ENCODE assay signal across 32 cellular contexts in genomic region chr2:126860395-126860794, GRCh38. TPM values are rescaled to one million over a fixed set of nuclear protein-coding genes. Genes with fewer than 3 reads are reported as not detected.
"Had no signal": no experiment of that assay in that cellular context is flagged by ENCODE, and none has a peak within 500 bp of the region (broad histone marks: within the 10 kb centered on the region; RNA-seq: fewer than 3 reads in every experiment).

No MANE protein-coding gene starts in this region.

- H3K9me3 ChIP-seq: ascending aorta, esophagus muscularis mucosa, heart left ventricle, lower lobe of right lung, thyroid gland, upper lobe of right lung had no signal

- H3K4me3 ChIP-seq: ascending aorta, esophagus muscularis mucosa, heart left ventricle, lower lobe of right lung, smooth muscle cell, thyroid gland, upper lobe of right lung had no signal

- H3K27me3 ChIP-seq: ascending aorta, esophagus muscularis mucosa, foreskin keratinocyte, thyroid gland, upper lobe of right lung had no signal

- H3K36me3 ChIP-seq: ascending aorta, esophagus muscularis mucosa, heart left ventricle, lower lobe of right lung, thyroid gland, upper lobe of right lung had no signal

- DNase-seq: activated CD4-positive, alpha-beta memory T cell treated with anti-CD3 and anti-CD28 coated beads, Interleukin-2, amount 10 ng/mL, durations not matched to agents 7 days and 5 days; activated CD4-positive, alpha-beta T cell treated with anti-CD3 and anti-CD28 coated beads for 1 hour; activated CD4-positive, alpha-beta T cell treated with anti-CD3 and anti-CD28 coated beads, Interleukin-2, amount 10 ng/mL, durations not matched to agents 7 days and 5 days; activated effector memory CD4-positive, alpha-beta T cell treated with Interleukin-2 at 50 U/mL for 16 hours; activated naive CD4-positive, alpha-beta T cell treated with Interleukin-2 at 50 U/mL for 16 hours; caudate nucleus; foreskin keratinocyte; heart left ventricle; hypothalamus; immature natural killer cell; lower lobe of right lung; mesendoderm; stimulated activated CD4-positive, alpha-beta T cell treated with anti-CD3 and anti-CD28 coated beads, Interleukin-1b, Interleukin-23, amount 100 ng/mL, for 48 hours; stimulated activated CD4-positive, alpha-beta T cell treated with anti-CD3 and anti-CD28 coated beads, Interleukin-4, amount 100 ng/mL, for 4 hours; stimulated activated CD8-positive, alpha-beta memory T cell treated with anti-CD3 and anti-CD28 coated beads, Interleukin-4, amount 100 ng/mL, for 48 hours; T-helper 2 cell; thyroid gland; upper lobe of right lung had no signal

- H3K27ac ChIP-seq: ascending aorta, esophagus muscularis mucosa, foreskin keratinocyte, heart left ventricle, lower lobe of right lung, thyroid gland, upper lobe of right lung had no signal

- ATAC-seq: foreskin keratinocyte; heart left ventricle; lower lobe of right lung; natural killer cell treated with Interleukin-12 subunit alpha and Interleukin-12 subunit beta and Interleukin-15 and Interleukin-18, amount 100 ng/mL, for 72 hours; stimulated activated memory B cell treated with anti-CD40 and anti-IgM and Interleukin-4, amounts not matched to agents 10 μg/mL and 1 μg/mL and 100 μg/mL, for 72 hours; stimulated activated naive CD8-positive, alpha-beta T cell treated with anti-CD3 and anti-CD28 coated beads, Interleukin-15, amount 100 ng/mL, for 72 hours; upper lobe of right lung; WTC11 had no signal

- H3K4me2 ChIP-seq: smooth muscle cell had no signal

- H3K4me1 ChIP-seq: ascending aorta, esophagus muscularis mucosa, foreskin keratinocyte, lower lobe of right lung, thyroid gland, upper lobe of right lung had no signal

RNA-seq across cellular contexts. Expression of gene TEX51, which starts 38.3 kb away (rescaled TPM):
- total RNA-seq: activated CD4-positive, alpha-beta memory T cell treated with anti-CD3 and anti-CD28 coated beads, Interleukin-2, amount 10 ng/mL, durations not matched to agents 7 days and 5 days; activated CD4-positive, alpha-beta T cell treated with anti-CD3 and anti-CD28 coated beads, Interleukin-2, amount 10 ng/mL, durations not matched to agents 7 days and 5 days; ascending aorta; esophagus muscularis mucosa; foreskin keratinocyte; heart left ventricle; kidney epithelial cell; lower lobe of right lung; mononuclear cell; myocyte; natural killer cell treated with Interleukin-12 subunit alpha and Interleukin-12 subunit beta and Interleukin-15 and Interleukin-18, amount 100 ng/mL, for 72 hours; osteocyte; posterior vena cava; renal cortical epithelial cell; smooth muscle cell; thyroid gland; upper lobe of right lung; WTC11 had no signal
- polyA plus RNA-seq: adipose tissue, foreskin keratinocyte, heart left ventricle, immature natural killer cell, smooth muscle cell had no signal
